In genomic region chr10:50310560-50311174, GRCh38 we compare ENCODE assay signal across 9 cellular contexts. TPM values are rescaled to one million over a fixed set of nuclear protein-coding genes. Genes with fewer than 3 reads are reported as not detected.
DNase-seq lines count a peak whose midpoint lies in the region; ATAC-seq and TF ChIP-seq lines count a peak whose summit lies in the region.
"Had no signal": no experiment of that assay in that cellular context is flagged by ENCODE, and none has a peak within 500 bp of the region (broad histone marks: within the 10 kb centered on the region; RNA-seq: fewer than 3 reads in every experiment).

No MANE protein-coding gene starts in this region.

- H3K4me1 Mint-ChIP-seq in activated naive CD8-positive, alpha-beta T cell treated with anti-CD3 and anti-CD28 coated beads for 36 hours: peaks cover 3% of the 10 kb centered on the region
- H3K4me1 Mint-ChIP-seq in natural killer cell: peaks cover 3 to 15% of the 10 kb centered on the region in 2 donors

- no peaks in the 10 kb centered on the region for H3K27me3 Mint-ChIP-seq in activated naive CD8-positive, alpha-beta T cell treated with anti-CD3 and anti-CD28 coated beads for 36 hours
- H3K27me3 Mint-ChIP-seq in natural killer cell (ENCODE audit: low read depth in 2 of 2): no peaks in the 10 kb centered on the region

- peak; percentile 6 for DNase-seq in HuH-7.5 (ENCODE audit: low spot score)
- peak; percentile 13 for DNase-seq in activated naive CD8-positive, alpha-beta T cell treated with anti-CD3 and anti-CD28 coated beads for 36 hours
- no peak for DNase-seq in natural killer cell
- no peak for DNase-seq in NOMO-1 treated with dmso at 0.1 percent for 144 hours (lab: John Stamatoyannopoulos, UW; ENCODE audit: unreplicated experiment)
- no peak for DNase-seq in middle frontal gyrus (ENCODE audit: extremely low spot score, low spot score)

- H3K4me3 Mint-ChIP-seq in activated naive CD8-positive, alpha-beta T cell treated with anti-CD3 and anti-CD28 coated beads for 36 hours: no peak overlapping the region
- H3K4me3 Mint-ChIP-seq in natural killer cell: no peak overlapping the region

- intact Hi-C loops in natural killer cell (cut with micrococcal nuclease): no loop called here

- peaks cover 34% of the 10 kb centered on the region for H3K36me3 Mint-ChIP-seq in activated naive CD8-positive, alpha-beta T cell treated with anti-CD3 and anti-CD28 coated beads for 36 hours
- H3K36me3 Mint-ChIP-seq in natural killer cell: no peaks in the 10 kb centered on the region

- no peak overlapping the region for H3K27ac ChIP-seq in C4-2B
- H3K27ac ChIP-seq: epithelial cell of prostate had no signal

- H3K27ac Mint-ChIP-seq in activated naive CD8-positive, alpha-beta T cell treated with anti-CD3 and anti-CD28 coated beads for 36 hours: no peak overlapping the region
- H3K27ac Mint-ChIP-seq in natural killer cell: no peak overlapping the region

- ATAC-seq in GM18868 (IDR thresholded peaks at IDR 0.05; ENCODE audit: unreplicated experiment): peak; percentile 85
- ATAC-seq in natural killer cell: peak in 2 of 3 donors; percentile 32 to 40
- ATAC-seq in HG03457 (IDR thresholded peaks at IDR 0.05; ENCODE audit: unreplicated experiment): no peak

- TF ChIP-seq CTCF in C4-2B (conservative IDR thresholded peaks at IDR 0.05) (peak; percentile 69), natural killer cell (IDR thresholded peaks at IDR 0.05) (peak; percentile 27)

- no peaks in the 10 kb centered on the region for H3K9me3 Mint-ChIP-seq in activated naive CD8-positive, alpha-beta T cell treated with anti-CD3 and anti-CD28 coated beads for 36 hours
- H3K9me3 Mint-ChIP-seq in natural killer cell: no peaks in the 10 kb centered on the region

RNA-seq across cellular contexts. Expression of gene ASAH2, which starts 59.4 kb away (rescaled TPM):
- 1 to 10 TPM; 5.9 to 6.6 TPM for total RNA-seq in activated naive CD8-positive, alpha-beta T cell treated with anti-CD3 and anti-CD28 coated beads for 36 hours
- total RNA-seq in natural killer cell: 1 to 10 TPM in 2 of 3 donors, under 1 TPM in 1; 0.79 to 3.4 (median 2.9) TPM

Comparison
In these comparisons a context has a peak if more than half of its experiments do, and no peak if none do; other contexts are left out.
1. DNase-seq: peak in HuH-7.5 (single experiment) and activated naive CD8-positive, alpha-beta T cell treated with anti-CD3 and anti-CD28 coated beads for 36 hours (single experiment); none in natural killer cell (single experiment), NOMO-1 treated with dmso at 0.1 percent for 144 hours (single experiment) and middle frontal gyrus (single experiment).